In genomic region chr14:32200368-32201195, GRCh38 we compare ENCODE assay signal across 8 cellular contexts. TPM values are rescaled to one million over a fixed set of nuclear protein-coding genes. Genes with fewer than 3 reads are reported as not detected.
DNase-seq lines count a peak whose midpoint lies in the region; ATAC-seq and TF ChIP-seq lines count a peak whose summit lies in the region.

No MANE protein-coding gene starts in this region.

- no peak overlapping the region for H3K9ac ChIP-seq in H9 (ENCODE audit: extremely low read depth, insufficient read length, low read length)
- H3K9ac ChIP-seq in stomach smooth muscle (ENCODE audit: low read length in 2 of 2) = peak overlapping the region; percentile 74 to 93

- H3T11ph ChIP-seq in H9 (ENCODE audit: low read length) = no peak overlapping the region

- H2BK20ac ChIP-seq in H9 (ENCODE audit: low read depth, low read length, poor library complexity, severe bottlenecking) = no peak overlapping the region

- H3K4me2 ChIP-seq in H9 (ENCODE audit: insufficient read depth, insufficient read length, low read length) = peak overlapping the region; percentile 98

- TF ChIP-seq CTCF in H9 (conservative IDR thresholded peaks at IDR 0.05) = no peak

- H3K4me1 ChIP-seq in H9 (ENCODE audit: insufficient read depth, low read length) (no peaks in the 10 kb centered on the region), stomach smooth muscle (ENCODE audit: control insufficient read depth, insufficient read depth, low read length) (peaks cover 10% of the 10 kb centered on the region)

- H3K9me3 Mint-ChIP-seq in H9 = no peaks in the 10 kb centered on the region; a peak in 1 of 5 replicates

- H3K23me2 ChIP-seq in H9 (ENCODE audit: insufficient read length, low read depth, low read length, poor library complexity, severe bottlenecking) = peaks cover 15% of the 10 kb centered on the region

- no peak overlapping the region for H2AFZ ChIP-seq in H9 (ENCODE audit: low read length)

- peaks cover 17 to 18% of the 10 kb centered on the region in 2 experiments for H3K4me1 Mint-ChIP-seq in H9
- H3K4me1 Mint-ChIP-seq in T-helper 17 cell = peaks cover 24% of the 10 kb centered on the region

- no peaks in the 10 kb centered on the region for H3K36me3 Mint-ChIP-seq in H9 (ENCODE audit: insufficient read depth in 1 of 3, low read depth in 3 of 3)
- peaks cover 2% of the 10 kb centered on the region for H3K36me3 Mint-ChIP-seq in T-helper 17 cell (ENCODE audit: low read depth)

- H3K4me3 Mint-ChIP-seq in H9 (peak overlapping the region; percentile 76 to 97), T-helper 17 cell (peak overlapping the region; percentile 93)

- H3K4me3 ChIP-seq in iPS-11a (ENCODE audit: low read depth, low read length) = peak overlapping the region; percentile 79
- peak overlapping the region; percentile 68 to 87 for H3K4me3 ChIP-seq in stomach smooth muscle (ENCODE audit: low read length in 2 of 2)

- no peaks in the 10 kb centered on the region for H3K79me2 ChIP-seq in H9 (ENCODE audit: insufficient read depth, low read length)

- H2BK15ac ChIP-seq in H9 (ENCODE audit: low read depth, low read length) = no peak overlapping the region

- H3K4ac ChIP-seq in H9 (ENCODE audit: low read depth, low read length) = no peak overlapping the region

- H3K27ac Mint-ChIP-seq in H9 (no peak overlapping the region), T-helper 17 cell (peak overlapping the region; percentile 99)

- no peak overlapping the region for H3K18ac ChIP-seq in H9 (ENCODE audit: insufficient read length, low read depth, low read length)

- H4K20me1 ChIP-seq in H9 (ENCODE audit: control insufficient read depth, insufficient read depth, insufficient read length) = no peaks in the 10 kb centered on the region

- WGBS in H9 (ENCODE audit: extremely low coverage, insufficient read length, low lambda C conversion rate) = no CpG with 5 or more reads among the region's 14 CpGs

- peak; percentile 64 for DNase-seq in CD1c-positive myeloid dendritic cell (ENCODE audit: extremely low spot score)
- DNase-seq in H9 = no peak
- no peak for DNase-seq in T-helper 17 cell
- DNase-seq in head of caudate nucleus = no peak
- no peak for DNase-seq in stimulated activated CD4-positive, alpha-beta T cell treated with anti-CD3 and anti-CD28 coated beads, Interleukin-1b, Interleukin-23, amount 100 ng/mL, for 48 hours

- H2BK5ac ChIP-seq in H9 (ENCODE audit: insufficient read length, low read length) = no peak overlapping the region

- H2AK5ac ChIP-seq in H9 (ENCODE audit: insufficient read length, low read length) = no peak overlapping the region

- no peaks in the 10 kb centered on the region for H3K79me1 ChIP-seq in H9 (ENCODE audit: insufficient read depth, low read depth, low read length, poor library complexity, severe bottlenecking)

- no peak overlapping the region for H4K8ac ChIP-seq in H9 (replicated peaks; ENCODE audit: insufficient read length, low read depth, low read length)

- H4K5ac ChIP-seq in H9 (ENCODE audit: insufficient read length, low read depth, low read length) = no peak overlapping the region

- no peak overlapping the region for H3K23ac ChIP-seq in H9 (ENCODE audit: insufficient read length, low read depth, low read length)

- no peaks in the 10 kb centered on the region for H3K36me3 ChIP-seq in stomach smooth muscle (ENCODE audit: control insufficient read depth in 2 of 2, insufficient read depth in 2 of 2, low read length in 2 of 2)

- H3K27ac ChIP-seq in H9 (ENCODE audit: insufficient read length, low read depth, low read length) (no peak overlapping the region), stomach smooth muscle (ENCODE audit: low read length) (peak overlapping the region; percentile 79)

- H3K9me3 ChIP-seq in H9 (ENCODE audit: control insufficient read depth, low read depth, low read length) = no peaks in the 10 kb centered on the region
- H3K9me3 ChIP-seq in T-helper 17 cell (ENCODE audit: control insufficient read depth, low read length, poor library complexity, severe bottlenecking) = no peaks in the 10 kb centered on the region
- no peaks in the 10 kb centered on the region for H3K9me3 ChIP-seq in stomach smooth muscle (ENCODE audit: control insufficient read depth in 2 of 2, low read length in 2 of 2)

- H4K91ac ChIP-seq in H9 (ENCODE audit: insufficient read length, low read depth, low read length) = no peak overlapping the region

- H2BK12ac ChIP-seq in H9 (ENCODE audit: insufficient read length, low read depth, low read length) = no peak overlapping the region

- no peak for ATAC-seq in T-helper 17 cell
- ATAC-seq in GM19397 (IDR thresholded peaks at IDR 0.05; ENCODE audit: unreplicated experiment) = no peak

- peaks cover 10% of the 10 kb centered on the region for H3K27me3 Mint-ChIP-seq in H9 (ENCODE audit: low read depth)
- H3K27me3 Mint-ChIP-seq in T-helper 17 cell = peaks cover 5% of the 10 kb centered on the region

- no peak overlapping the region for H3K14ac ChIP-seq in H9 (ENCODE audit: insufficient read depth, low read length)

- intact Hi-C loops in head of caudate nucleus (cut with DNase I) = loop anchor here (5.0 kb wide), 1 partner anchor 123 kb away; the partner anchor contains the start of gene ARHGAP5

- H2BK120ac ChIP-seq in H9 (ENCODE audit: low read depth, low read length, poor library complexity, severe bottlenecking) = no peak overlapping the region

- no peaks in the 10 kb centered on the region for H3K27me3 ChIP-seq in H9 (ENCODE audit: insufficient read depth, low read length)
- H3K27me3 ChIP-seq in stomach smooth muscle (ENCODE audit: control insufficient read depth in 1 of 2, insufficient read depth in 2 of 2, low read length in 2 of 2) = no peaks in the 10 kb centered on the region

- H3K56ac ChIP-seq in H9 (ENCODE audit: insufficient read length, low read depth, low read length) = no peak overlapping the region

RNA-seq across cellular contexts. Expression of gene RNU6-7, which starts 1.3 kb away (rescaled TPM):
- not detected in 2 replicates for total RNA-seq in H9 (2021)
- total RNA-seq in T-helper 17 cell = not detected

RNA-seq across cellular contexts. Expression of gene RNU6-8, which starts 2.5 kb away (rescaled TPM):
- total RNA-seq in H9 (2021) = not detected in 2 replicates
- total RNA-seq in T-helper 17 cell = not detected
